Comparison of ENCODE assay signal across 18 cellular contexts in the genomic region with DNA sequence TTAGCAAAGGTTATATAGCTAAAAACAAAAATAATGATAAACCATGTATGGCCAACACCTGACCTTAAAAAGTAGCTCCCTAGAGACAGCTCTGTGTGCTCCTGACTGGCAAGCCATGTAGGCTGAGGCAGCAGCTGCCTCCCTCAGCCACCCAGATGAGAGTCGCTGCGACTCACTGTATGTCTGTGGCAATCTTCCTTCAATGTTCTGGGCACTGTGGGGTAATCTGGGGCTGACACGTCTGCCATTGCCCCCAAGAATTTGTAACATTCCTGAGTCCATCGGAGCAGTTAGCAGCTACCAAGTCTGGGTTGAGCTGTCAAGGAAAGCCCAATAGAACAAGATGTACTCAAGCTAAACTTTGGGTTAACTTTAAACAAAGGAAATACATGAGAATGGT.
DNase-seq lines count a peak whose midpoint lies in the region; ATAC-seq and TF ChIP-seq lines count a peak whose summit lies in the region.
"Had no signal": no experiment of that assay in that cellular context is flagged by ENCODE, and none has a peak within 500 bp of the region (broad histone marks: within the 10 kb centered on the region; RNA-seq: fewer than 3 reads in every experiment).

No MANE protein-coding gene starts in this region.

- H3K4me3 ChIP-seq in AG09309 (ENCODE audit: control insufficient read depth, low read depth, low read length) (no peak overlapping the region), astrocyte of the spinal cord (ENCODE audit: low read depth, low read length) (no peak overlapping the region)
- H3K4me3 ChIP-seq: transverse colon had no signal

- no peak overlapping the region for H3K4me3 Mint-ChIP-seq in activated T-cell treated with anti-CD3 and anti-CD28 coated beads, Interleukin-2, amount 50 U/mL, for 72 hours
- H3K4me3 Mint-ChIP-seq: activated CD4-positive, alpha-beta memory T cell treated with anti-CD3 and anti-CD28 coated beads for 36 hours; B cell; naive thymus-derived CD8-positive, alpha-beta T cell had no signal

- TF ChIP-seq CTCF in AG09309 (IDR thresholded peaks at IDR 0.05; ENCODE audit: control insufficient read depth, insufficient read depth, low read depth, low read length, missing control alignments) (no peak), astrocyte of the spinal cord (IDR thresholded peaks at IDR 0.05; ENCODE audit: low read depth, low read length) (no peak)

- ATAC-seq in HG03196 (IDR thresholded peaks at IDR 0.05; ENCODE audit: unreplicated experiment), result no peak
- ATAC-seq in activated T-cell treated with anti-CD3 and anti-CD28 coated beads, Interleukin-2, amount 50 U/mL, for 72 hours (replicated peaks in 1 of 2), result no peak
- ATAC-seq: left lobe of liver; naive thymus-derived CD8-positive, alpha-beta T cell had no signal

- H3K9me3 Mint-ChIP-seq in activated T-cell treated with anti-CD3 and anti-CD28 coated beads, Interleukin-2, amount 50 U/mL, for 72 hours, result no peaks in the 10 kb centered on the region
- H3K9me3 Mint-ChIP-seq: activated CD4-positive, alpha-beta memory T cell treated with anti-CD3 and anti-CD28 coated beads for 36 hours; naive thymus-derived CD8-positive, alpha-beta T cell had no signal

- peak; percentile 7 for DNase-seq in AG09309 (ENCODE audit: low read depth)
- DNase-seq in LHCN-M2 (ENCODE audit: low read depth), result peak; percentile 96
- peak; percentile 17 for DNase-seq in astrocyte of the spinal cord (ENCODE audit: low read depth, low spot score)
- peak; percentile 11 for DNase-seq in hepatic stellate cell (ENCODE audit: low spot score)
- no peak for DNase-seq in activated T-cell treated with anti-CD3 and anti-CD28 coated beads, Interleukin-2, amount 50 U/mL, for 72 hours
- no peak for DNase-seq in posterior cingulate gyrus
- DNase-seq in T-helper 9 cell, result no peak
- DNase-seq: activated CD4-positive, alpha-beta memory T cell treated with anti-CD3 and anti-CD28 coated beads for 36 hours; effector CD8-positive, alpha-beta T cell; KG1; naive thymus-derived CD8-positive, alpha-beta T cell; NCI-H187 treated with DMSO at 0.1 percent for 48 hours; NCI-H774; stimulated activated CD4-positive, alpha-beta T cell treated with anti-CD3 and anti-CD28 coated beads, Interleukin-1b, Interleukin-23, amount 100 ng/mL, for 48 hours; transverse colon had no signal

- H3K4me1 Mint-ChIP-seq in activated T-cell treated with anti-CD3 and anti-CD28 coated beads, Interleukin-2, amount 50 U/mL, for 72 hours (ENCODE audit: low read depth), result no peaks in the 10 kb centered on the region
- H3K4me1 Mint-ChIP-seq: B cell; naive thymus-derived CD8-positive, alpha-beta T cell had no signal

- H3K27ac Mint-ChIP-seq in activated T-cell treated with anti-CD3 and anti-CD28 coated beads, Interleukin-2, amount 50 U/mL, for 72 hours, result no peak overlapping the region
- H3K27ac Mint-ChIP-seq: activated CD4-positive, alpha-beta memory T cell treated with anti-CD3 and anti-CD28 coated beads for 36 hours; B cell; naive thymus-derived CD8-positive, alpha-beta T cell had no signal

- H3K27me3 Mint-ChIP-seq in activated T-cell treated with anti-CD3 and anti-CD28 coated beads, Interleukin-2, amount 50 U/mL, for 72 hours (ENCODE audit: low read depth), result no peaks in the 10 kb centered on the region

- H3K36me3 Mint-ChIP-seq in activated T-cell treated with anti-CD3 and anti-CD28 coated beads, Interleukin-2, amount 50 U/mL, for 72 hours (ENCODE audit: insufficient read depth in 2 of 2), result peaks cover 0 to 2% of the 10 kb centered on the region in 2 donors
- H3K36me3 Mint-ChIP-seq: activated CD4-positive, alpha-beta memory T cell treated with anti-CD3 and anti-CD28 coated beads for 36 hours; naive thymus-derived CD8-positive, alpha-beta T cell had no signal

- in situ Hi-C loops in astrocyte of the spinal cord (cut with HindIII; ENCODE audit: low sequenced_read_pairs), result no loop called here

- intact Hi-C loops in posterior cingulate gyrus (cut with DNase I), result loop anchor here (5.0 kb wide), 1 partner anchor 34 kb away; no protein-coding TSS in a partner anchor

Comparison
In these comparisons a context has a peak if more than half of its experiments do, and no peak if none do; other contexts are left out.
1. DNase-seq: peak in AG09309 (single experiment), LHCN-M2 (single experiment), astrocyte of the spinal cord (single experiment) and hepatic stellate cell (single experiment); none in activated T-cell treated with anti-CD3 and anti-CD28 coated beads, Interleukin-2, amount 50 U/mL, for 72 hours (0 of 2), posterior cingulate gyrus (0 of 10) and T-helper 9 cell (single experiment).